ENCODE assay signal across 26 cellular contexts in genomic region chr21:38952890-38953289, GRCh38.
"Had no signal": no experiment of that assay in that cellular context is flagged by ENCODE, and none has a peak within 500 bp of the region (broad histone marks: within the 10 kb centered on the region; RNA-seq: fewer than 3 reads in every experiment).

No MANE protein-coding gene starts in this region.

- H3K9me3 ChIP-seq: ascending aorta, body of pancreas, SJSA1 had no signal

- H3K27ac ChIP-seq: ascending aorta, body of pancreas, KMS-11, SJSA1 had no signal

- DNase-seq: activated B cell treated with CpG ODN at 0.5 μM for 24 hours; activated CD4-positive, alpha-beta T cell treated with anti-CD3 and anti-CD28 coated beads for 1 hour; activated CD4-positive, alpha-beta T cell treated with anti-CD3 and anti-CD28 coated beads, Interleukin-2, amount 10 ng/mL, durations not matched to agents 24 days and 14 days; activated CD4-positive, alpha-beta T cell treated with anti-CD3 and anti-CD28 coated beads, Interleukin-2, amount 50 U/mL, for 48 hours; activated CD8-positive, alpha-beta memory T cell treated with anti-CD3 and anti-CD28 coated beads, Interleukin-2, amount 10 ng/mL, durations not matched to agents 7 days and 5 days; activated effector memory CD4-positive, alpha-beta T cell treated with anti-CD3 and anti-CD28 coated beads, Interleukin-2, amount 50 U/mL, for 16 hours; activated naive CD4-positive, alpha-beta T cell treated with Interleukin-2 at 50 U/mL for 16 hours; activated naive CD8-positive, alpha-beta T cell treated with anti-CD3 and anti-CD28 coated beads, Interleukin-2, amount 50 U/mL, for 24 hours; activated T-cell treated with anti-CD3 and anti-CD28 coated beads, Interleukin-2, amount 50 U/mL, for 24 hours; amniotic stem cell; body of pancreas; NCI-H1092 treated with DMSO at 0.1 percent for 48 hours; NCI-H1417 treated with DMSO at 0.1 percent for 48 hours; NCI-H1694; NCI-H2081; NCI-H446; NCI-H526; NCI-H774; PC-3; SHP77; T-helper 17 cell; T-helper 9 cell had no signal

- H3K27me3 ChIP-seq: ascending aorta, body of pancreas, SJSA1 had no signal

- H3K4me3 ChIP-seq: ascending aorta, body of pancreas, SJSA1 had no signal

- H3K4me1 ChIP-seq: ascending aorta had no signal

- H3K36me3 ChIP-seq: ascending aorta, SJSA1 had no signal

- ATAC-seq: activated CD8-positive, alpha-beta memory T cell treated with anti-CD3 and anti-CD28 coated beads, Interleukin-2, amount 10 ng/mL, durations not matched to agents 7 days and 5 days; activated naive CD4-positive, alpha-beta T cell treated with anti-CD3 and anti-CD28 coated beads, Interleukin-2, amount 50 U/mL, for 72 hours; activated naive CD8-positive, alpha-beta T cell treated with anti-CD3 and anti-CD28 coated beads, Interleukin-2, amount 50 U/mL, for 24 hours; body of pancreas; PC-3; T-helper 17 cell had no signal
